ENCODE assay signal across 22 cellular contexts in genomic region chr7:154684651-154685563, GRCh38.
DNase-seq lines count a peak whose midpoint lies in the region; ATAC-seq and TF ChIP-seq lines count a peak whose summit lies in the region.
"Had no signal": no experiment of that assay in that cellular context is flagged by ENCODE, and none has a peak within 500 bp of the region (broad histone marks: within the 10 kb centered on the region; RNA-seq: fewer than 3 reads in every experiment).

No MANE protein-coding gene starts in this region.

- 51 to 58% methylated on average over 11 of the region's 11 CpGs for WGBS in aorta, 2 donors

- CTCF ChIA-PET in Panc1 (lab: Charles Lee) = no interaction called here

- H3K9me3 ChIP-seq in Panc1 (ENCODE audit: control insufficient read depth, insufficient read depth, low read depth, low read length) (no peaks in the 10 kb centered on the region), aorta (ENCODE audit: control insufficient read depth, low read length) (no peaks in the 10 kb centered on the region)
- H3K9me3 ChIP-seq: MG63 had no signal

- DNase-seq in Ammon's horn (ENCODE audit: low spot score) (peak; percentile 54), LNCaP clone FGC (ENCODE audit: low read depth) (peak; percentile 18), Panc1 (ENCODE audit: low read depth, low spot score) (no peak), left colon (peak; percentile 75 to 83), aorta (no peak)
- no peak for DNase-seq in effector CD4-positive, alpha-beta T cell
- DNase-seq: activated B cell treated with CpG ODN at 0.5 μM for 24 hours; activated CD4-positive, alpha-beta T cell treated with anti-CD3 and anti-CD28 coated beads, Interleukin-2, amount 50 U/mL, for 1 hour; activated naive CD4-positive, alpha-beta T cell; activated T-cell treated with anti-CD3 and anti-CD28 coated beads, Interleukin-2, amount 50 U/mL, for 4 hours; DMS79 treated with DMSO at 0.1 percent for 48 hours; MG63; NCI-H1694; NCI-H226; right cardiac atrium; stimulated activated CD4-positive, alpha-beta T cell treated with anti-CD3 and anti-CD28 coated beads, Interleukin-2, amount 100 ng/mL, for 24 hours; SW 1271; T1000 had no signal

- H3K4me3 ChIP-seq in LNCaP clone FGC (ENCODE audit: low read depth, low read length) (no peak overlapping the region), Panc1 (ENCODE audit: low read depth in 2 of 2, low read length in 2 of 2) (no peak overlapping the region), aorta (ENCODE audit: low read length in 2 of 2) (no peak overlapping the region)
- H3K4me3 ChIP-seq: lung, MG63 had no signal

- peak overlapping the region; percentile 69 for H3K27ac ChIP-seq in Panc1 (ENCODE audit: low read length)
- H3K27ac ChIP-seq in aorta (ENCODE audit: low read depth in 1 of 2, low read length in 2 of 2) = no peak overlapping the region

- in situ Hi-C loops in Panc1 (cut with HindIII; ENCODE audit: low pct_unique_long_range_greater_than_20kb, low sequenced_read_pairs) = no loop called here

- BruUV-seq in Panc1 (replicated peaks; lab: Mats Ljungman, UMichigan) = no TSS peak

- H3K27me3 ChIP-seq in Panc1 (ENCODE audit: control insufficient read depth, insufficient read depth, low read length) (peaks cover 2% of the 10 kb centered on the region; the same call in 1 of the 2 replicates), aorta (ENCODE audit: control insufficient read depth in 1 of 2, insufficient read depth in 2 of 2, low read length in 1 of 2) (no peaks in the 10 kb centered on the region)
- H3K27me3 ChIP-seq: MG63 had no signal

- no peaks in the 10 kb centered on the region for H3K4me1 ChIP-seq in Panc1 (ENCODE audit: control insufficient read depth, insufficient read depth, low read length)
- no peaks in the 10 kb centered on the region for H3K4me1 ChIP-seq in aorta (ENCODE audit: control insufficient read depth in 1 of 2, insufficient read depth in 2 of 2, low read length in 2 of 2)

- no peaks in the 10 kb centered on the region for H3K36me3 ChIP-seq in Panc1 (ENCODE audit: control insufficient read depth, insufficient read depth, low read length)
- H3K36me3 ChIP-seq in aorta (ENCODE audit: control insufficient read depth in 1 of 2, insufficient read depth in 2 of 2, low read length in 1 of 2) = no peaks in the 10 kb centered on the region
- H3K36me3 ChIP-seq: MG63 had no signal

- TF ChIP-seq CTCF in LNCaP clone FGC (IDR thresholded peaks at IDR 0.05; ENCODE audit: control insufficient read depth, extremely low read depth, insufficient read depth) (no peak), Panc1 (IDR thresholded peaks at IDR 0.05) (no peak)

- intact Hi-C loops in Panc1 (cut with micrococcal nuclease; ENCODE audit: unreplicated experiment) = no loop called here
- intact Hi-C loops in left colon (cut with DNase I, micrococcal nuclease) = no loop called here
- intact Hi-C loops in aorta (cut with DNase I) = no loop called here

- peak; percentile 56; the same call in 1 of the 2 replicates for ATAC-seq in Panc1
- ATAC-seq in left colon = peak; percentile 89
- no peak for ATAC-seq in GM19455 (IDR thresholded peaks at IDR 0.05; ENCODE audit: unreplicated experiment)
- ATAC-seq in GM19397 (IDR thresholded peaks at IDR 0.05; ENCODE audit: unreplicated experiment) = no peak
- no peak for ATAC-seq in aorta (ENCODE audit: low FRiP score)
- ATAC-seq: activated T-cell treated with anti-CD3 and anti-CD28 coated beads, Interleukin-2, amount 50 U/mL, for 4 hours; HCT116; right cardiac atrium had no signal

- POLR2A ChIA-PET in Panc1 (lab: Charles Lee) = no interaction called here

Comparison
In these comparisons a context has a peak if more than half of its experiments do, and no peak if none do; other contexts are left out.
1. DNase-seq: peak in Ammon's horn (single experiment), LNCaP clone FGC (single experiment) and left colon (2 of 2); none in Panc1 (single experiment), effector CD4-positive, alpha-beta T cell (single experiment) and aorta (0 of 2).
2. ATAC-seq: peak in Panc1 (single experiment) and left colon (single experiment); none in GM19455 (single experiment), GM19397 (single experiment) and aorta (single experiment).